ENCODE assay signal across 10 cellular contexts in genomic region chr5:174503461-174504265, GRCh38.
A peak's percentile ranks its signal among the peaks of the same experiment; 100 is the strongest.
DNase-seq lines count a peak whose midpoint lies in the region; ATAC-seq, FAIRE-seq and TF ChIP-seq lines count a peak whose summit lies in the region.
"Had no signal": no experiment of that assay in that cellular context is flagged by ENCODE, and none has a peak within 500 bp of the region (broad histone marks: within the 10 kb centered on the region; RNA-seq: fewer than 3 reads in every experiment).

No MANE protein-coding gene starts in this region.

- no peaks in the 10 kb centered on the region for H3K9me3 ChIP-seq in pancreas

- peak overlapping the region; percentile 84 for H3K27ac ChIP-seq in caudate nucleus (ENCODE audit: low read depth, low read length)
- peak overlapping the region in 3 of 4 donors; percentile 1 to 48 (median 15) for H3K27ac ChIP-seq in pancreas

- H3K4me1 Mint-ChIP-seq in Calu3 (ENCODE audit: low read depth, unreplicated experiment): peaks cover 54% of the 10 kb centered on the region
- no peaks in the 10 kb centered on the region for H3K4me1 Mint-ChIP-seq in activated CD4-positive, alpha-beta memory T cell treated with anti-CD3 and anti-CD28 coated beads for 36 hours (ENCODE audit: low read depth)

- H3K27ac Mint-ChIP-seq in Calu3 (ENCODE audit: unreplicated experiment): peak overlapping the region; percentile 79
- H3K27ac Mint-ChIP-seq in activated CD4-positive, alpha-beta memory T cell treated with anti-CD3 and anti-CD28 coated beads for 36 hours: no peak overlapping the region

- intact Hi-C loops in Calu3 (cut with micrococcal nuclease; ENCODE audit: unreplicated experiment): loop anchor here (2.0 kb wide), 1 partner anchor 29 kb away; no protein-coding TSS in a partner anchor
- intact Hi-C loops in pancreas (cut with DNase I): no loop called here
- intact Hi-C loops in activated CD4-positive, alpha-beta memory T cell treated with anti-CD3 and anti-CD28 coated beads for 36 hours (cut with micrococcal nuclease): no loop called here

- no peak overlapping the region for H3K4me3 ChIP-seq in pancreas

- peak overlapping the region; percentile 65 for H3K4me3 Mint-ChIP-seq in Calu3 (ENCODE audit: low read depth, unreplicated experiment)
- H3K4me3 Mint-ChIP-seq in activated CD4-positive, alpha-beta memory T cell treated with anti-CD3 and anti-CD28 coated beads for 36 hours: no peak overlapping the region

- H3K36me3 ChIP-seq in pancreas: no peaks in the 10 kb centered on the region

- POLR2A ChIA-PET in activated CD4-positive, alpha-beta memory T cell treated with anti-CD3 and anti-CD28 coated beads for 36 hours (lab: Charles Lee): no interaction called here

- H3K27me3 ChIP-seq in pancreas: peaks cover 0 to 4% (median 0%) of the 10 kb centered on the region in 4 donors

- H3K4me1 ChIP-seq in pancreas: no peaks in the 10 kb centered on the region

- no peak for FAIRE-seq in pancreas (lab: Jason Lieb, UNC)
- FAIRE-seq: TTC549 had no signal

- DNase-seq in Calu3: peak; percentile 82
- DNase-seq in NCI-H69 (lab: John Stamatoyannopoulos, UW): peak; percentile 99
- peak in 56 of 61 donors; percentile 8 to 86 (median 66) for DNase-seq in caudate nucleus (lab: John Stamatoyannopoulos, UW)
- DNase-seq in pancreas: peak in 2 of 6 donors; percentile 12 to 24
- no peak for DNase-seq in activated naive CD4-positive, alpha-beta T cell (lab: John Stamatoyannopoulos, UW)
- no peak for DNase-seq in activated CD4-positive, alpha-beta memory T cell treated with anti-CD3 and anti-CD28 coated beads for 36 hours
- DNase-seq in GM19240 (ENCODE audit: insufficient read length, low spot score): no peak
- DNase-seq: MM.1S had no signal

- no TSS peak for BruUV-seq in Calu3 (replicated peaks; lab: Mats Ljungman, UMichigan)

- TF ChIP-seq CTCF in Calu3 (IDR thresholded peaks at IDR 0.05; ENCODE audit: unreplicated experiment): no peak
- no peak for TF ChIP-seq CTCF in pancreas (IDR thresholded peaks at IDR 0.05)

- WGBS in pancreas, 2 donors: 23 to 27% methylated on average over 17 of the region's 17 CpGs

- CTCF ChIA-PET in Calu3 (lab: Charles Lee): interaction anchor here (0.5 to 2.0 kb wide), 10 partner anchors 8 to 418 kb away, joined by 3 to 14 read pairs (median 4); no protein-coding TSS in a partner anchor
- CTCF ChIA-PET in activated CD4-positive, alpha-beta memory T cell treated with anti-CD3 and anti-CD28 coated beads for 36 hours (lab: Charles Lee): interaction anchor here (1.0 kb wide), 1 partner anchor 84 kb away, joined by 3 read pairs; no protein-coding TSS in a partner anchor

- H3K27me3 Mint-ChIP-seq in Calu3 (ENCODE audit: unreplicated experiment): no peaks in the 10 kb centered on the region
- no peaks in the 10 kb centered on the region for H3K27me3 Mint-ChIP-seq in activated CD4-positive, alpha-beta memory T cell treated with anti-CD3 and anti-CD28 coated beads for 36 hours

- ATAC-seq in pancreas: peak; percentile 46 to 83 (median 78)
- no peak for ATAC-seq in HG02759 (IDR thresholded peaks at IDR 0.05; ENCODE audit: unreplicated experiment)

- peaks cover 13% of the 10 kb centered on the region for H3K9me3 Mint-ChIP-seq in Calu3 (ENCODE audit: low read depth, unreplicated experiment)
- peaks cover 14% of the 10 kb centered on the region for H3K9me3 Mint-ChIP-seq in activated CD4-positive, alpha-beta memory T cell treated with anti-CD3 and anti-CD28 coated beads for 36 hours

- peaks cover 18% of the 10 kb centered on the region for H3K36me3 Mint-ChIP-seq in Calu3 (ENCODE audit: insufficient read depth, unreplicated experiment)
- no peaks in the 10 kb centered on the region for H3K36me3 Mint-ChIP-seq in activated CD4-positive, alpha-beta memory T cell treated with anti-CD3 and anti-CD28 coated beads for 36 hours

Comparison
In these comparisons a context has a peak if more than half of its experiments do, and no peak if none do; other contexts are left out.
1. DNase-seq: peak in Calu3 (single experiment), NCI-H69 (single experiment) and caudate nucleus (56 of 61); none in activated naive CD4-positive, alpha-beta T cell (0 of 4), activated CD4-positive, alpha-beta memory T cell treated with anti-CD3 and anti-CD28 coated beads for 36 hours (single experiment) and GM19240 (single experiment).